Comparison of ENCODE assay signal across 13 cellular contexts in the genomic region with DNA sequence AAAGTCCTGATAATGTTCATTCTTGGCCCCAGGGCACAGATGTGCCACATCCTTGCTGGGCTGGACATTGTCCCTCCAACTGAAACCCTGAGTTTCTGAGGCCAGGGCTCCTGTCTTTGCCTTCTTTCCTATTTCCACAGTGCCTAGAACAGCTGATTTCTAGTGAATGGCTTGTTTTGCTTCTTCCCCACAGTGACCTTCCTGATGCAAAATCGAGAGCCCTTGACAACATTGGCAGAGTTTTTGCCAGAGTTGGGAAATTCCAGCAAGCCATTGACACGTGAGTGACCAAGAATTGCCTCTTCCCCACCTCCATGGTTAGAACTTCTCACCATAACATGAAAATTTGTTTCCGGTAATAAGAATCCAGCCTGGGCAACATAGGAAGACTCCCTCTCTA. TPM values are rescaled to one million over a fixed set of nuclear protein-coding genes. Genes with fewer than 3 reads are reported as not detected.
DNase-seq lines count a peak whose midpoint lies in the region; ATAC-seq, FAIRE-seq and TF ChIP-seq lines count a peak whose summit lies in the region.
"Had no signal": no experiment of that assay in that cellular context is flagged by ENCODE, and none has a peak within 500 bp of the region (broad histone marks: within the 10 kb centered on the region; RNA-seq: fewer than 3 reads in every experiment).

No MANE protein-coding gene starts in this region.

- no peaks in the 10 kb centered on the region for H3K9me3 Mint-ChIP-seq in WTC11
- H3K9me3 Mint-ChIP-seq in natural killer cell, result no peaks in the 10 kb centered on the region
- H3K9me3 Mint-ChIP-seq: CD8-positive, alpha-beta memory T cell had no signal

- H3K4me3 ChIP-seq in right lobe of liver, result no peak overlapping the region
- H3K4me3 ChIP-seq in pancreas, result no peak overlapping the region

- H3K9me3 ChIP-seq in right lobe of liver, result no peaks in the 10 kb centered on the region
- no peaks in the 10 kb centered on the region for H3K9me3 ChIP-seq in pancreas

- H3K27me3 ChIP-seq in right lobe of liver (no peaks in the 10 kb centered on the region), pancreas (no peaks in the 10 kb centered on the region)

- peak overlapping the region in 1 of 3 donors; percentile 47 for H3K27ac ChIP-seq in right lobe of liver
- H3K27ac ChIP-seq in pancreas, result no peak overlapping the region

- H3K4me3 Mint-ChIP-seq in WTC11 (no peak overlapping the region), natural killer cell (no peak overlapping the region)
- H3K4me3 Mint-ChIP-seq: CD8-positive, alpha-beta memory T cell had no signal

- TF ChIP-seq POLR2A in right lobe of liver (IDR thresholded peaks at IDR 0.05) (no peak), GM12892 (IDR thresholded peaks at IDR 0.05; ENCODE audit: low read depth, low read length) (no peak)

- H3K36me3 Mint-ChIP-seq in WTC11 (no peaks in the 10 kb centered on the region), natural killer cell (no peaks in the 10 kb centered on the region)
- H3K36me3 Mint-ChIP-seq: CD8-positive, alpha-beta memory T cell had no signal

- WGBS in right lobe of liver (ENCODE audit: insufficient coverage, low coverage, low lambda C conversion rate, missing lambda C conversion rate), result 28% methylated on average over 2 of the region's 3 CpGs
- 51 to 54% methylated on average over 3 of the region's 3 CpGs for WGBS in pancreas, 2 donors

- H3K27me3 Mint-ChIP-seq in WTC11 (ENCODE audit: low read depth), result no peaks in the 10 kb centered on the region
- H3K27me3 Mint-ChIP-seq in natural killer cell (ENCODE audit: low read depth in 2 of 2), result peaks cover 4 to 7% of the 10 kb centered on the region in 2 donors

- TF ChIP-seq CTCF in WTC11 (IDR thresholded peaks at IDR 0.05) (no peak), right lobe of liver (IDR thresholded peaks at IDR 0.05) (no peak), pancreas (IDR thresholded peaks at IDR 0.05) (no peak), natural killer cell (IDR thresholded peaks at IDR 0.05) (no peak)

- 0 out of 2 replicates have a peak overlapping the region, but pooled peaks have one; percentile 50 for H3K27ac Mint-ChIP-seq in WTC11
- H3K27ac Mint-ChIP-seq in natural killer cell, result no peak overlapping the region
- H3K27ac Mint-ChIP-seq: CD8-positive, alpha-beta memory T cell had no signal

- H3K36me3 ChIP-seq in right lobe of liver, result no peaks in the 10 kb centered on the region
- no peaks in the 10 kb centered on the region for H3K36me3 ChIP-seq in pancreas

- FAIRE-seq in pancreas (lab: Jason Lieb, UNC) (no peak), GM12892 (lab: Jason Lieb, UNC) (no peak)
- FAIRE-seq: A204.1, HTR-8/SVneo had no signal

- CTCF ChIA-PET in WTC11 (lab: Charles Lee), result no interaction called here

- intact Hi-C loops in right lobe of liver (cut with DNase I) (no loop called here), pancreas (cut with DNase I) (no loop called here), natural killer cell (cut with micrococcal nuclease) (no loop called here)

- DNase-seq in WTC11 (ENCODE audit: low spot score), result no peak
- no peak for DNase-seq in right lobe of liver
- no peak for DNase-seq in pancreas
- no peak for DNase-seq in AG08395 (ENCODE audit: low spot score)
- no peak for DNase-seq in GM12892 (ENCODE audit: insufficient read length)
- DNase-seq in NCI-H82 treated with DMSO at 0.1 percent for 48 hours (lab: John Stamatoyannopoulos, UW; ENCODE audit: unreplicated experiment), result no peak
- DNase-seq in natural killer cell, result no peak
- DNase-seq: CD8-positive, alpha-beta memory T cell; DMS53; GF-D8 had no signal

- H3K4me1 Mint-ChIP-seq in WTC11, result no peaks in the 10 kb centered on the region
- no peaks in the 10 kb centered on the region for H3K4me1 Mint-ChIP-seq in natural killer cell
- H3K4me1 Mint-ChIP-seq: CD8-positive, alpha-beta memory T cell had no signal

- no peak for ATAC-seq in WTC11
- peak in 3 of 4 donors; percentile 15 to 55 (median 25) for ATAC-seq in right lobe of liver
- ATAC-seq in pancreas, result peak in 3 of 4 donors; percentile 27 to 43 (median 30)
- no peak for ATAC-seq in natural killer cell
- ATAC-seq: HCT116 had no signal

- peaks cover 0 to 15% (median 0%) of the 10 kb centered on the region in 4 donors for H3K4me1 ChIP-seq in right lobe of liver
- peaks cover 0 to 5% (median 0%) of the 10 kb centered on the region in 3 donors for H3K4me1 ChIP-seq in pancreas

- POLR2A ChIA-PET in WTC11 (lab: Charles Lee), result no interaction called here

TF ChIP-seq in WTC11, 78 proteins besides CTCF, POLR2A, EP300 and RAD21:
- TF ChIP-seq PRRX2 (CRISPR knock-in tag; IDR thresholded peaks at IDR 0.05) (no peak), ZNF121 (CRISPR knock-in tag; IDR thresholded peaks at IDR 0.05) (no peak), FOXP1 (CRISPR knock-in tag; IDR thresholded peaks at IDR 0.05; ENCODE audit: borderline replicate concordance) (no peak), MYBL2 (CRISPR knock-in tag; IDR thresholded peaks at IDR 0.05) (no peak), ZNF532 (CRISPR knock-in tag; IDR thresholded peaks at IDR 0.05; ENCODE audit: borderline replicate concordance) (no peak), KAT7 (CRISPR knock-in tag; IDR thresholded peaks at IDR 0.05; ENCODE audit: borderline replicate concordance) (no peak)
- TF ChIP-seq, protein P1, sequence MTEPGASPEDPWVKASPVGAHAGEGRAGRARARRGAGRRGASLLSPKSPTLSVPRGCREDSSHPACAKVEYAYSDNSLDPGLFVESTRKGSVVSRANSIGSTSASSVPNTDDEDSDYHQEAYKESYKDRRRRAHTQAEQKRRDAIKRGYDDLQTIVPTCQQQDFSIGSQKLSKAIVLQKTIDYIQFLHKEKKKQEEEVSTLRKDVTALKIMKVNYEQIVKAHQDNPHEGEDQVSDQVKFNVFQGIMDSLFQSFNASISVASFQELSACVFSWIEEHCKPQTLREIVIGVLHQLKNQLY (CRISPR knock-in tag; IDR thresholded peaks at IDR 0.05), result no peak
TF ChIP-seq in WTC11: peak in this region for 0.

RNA-seq across cellular contexts. Expression of gene ODAD4, which starts 14.5 kb away (rescaled TPM):
- total RNA-seq in WTC11 (2021) (1.2 to 2.1 TPM (median 1.9 TPM) in 3 replicates), right lobe of liver (under 1 TPM in 3 of 6 experiments, not detected in 3; 0.12 to 0.13 (median 0.12) TPM), pancreas (under 1 TPM; 0.20 to 0.98 (median 0.57) TPM), natural killer cell (1 to 10 TPM in 1 of 3 donors, under 1 TPM in 2; 0.70 to 2.9 (median 0.95) TPM)
- 1 to 10 TPM; 1.2 to 4.1 TPM for polyA plus RNA-seq in pancreas
- 0.34 TPM for polyA plus RNA-seq in GM12892 (2012; ENCODE audit: missing spikeins)

RNA-seq across cellular contexts. Expression of gene CNP, which starts 21.7 kb away (rescaled TPM):
- 52.5 to 54.2 TPM (median 53.9 TPM) in 3 replicates for total RNA-seq in WTC11 (2021)
- 10 to 100 TPM; 30.1 to 42.7 (median 33.0) TPM for total RNA-seq in right lobe of liver
- total RNA-seq in pancreas, result 10 to 100 TPM; 26.3 to 45.8 (median 32.1) TPM
- 10 to 100 TPM; 26.4 to 34.4 TPM for polyA plus RNA-seq in pancreas
- polyA plus RNA-seq in GM12892 (2012; ENCODE audit: missing spikeins), result 26.4 TPM
- total RNA-seq in natural killer cell, result 10 to 100 TPM; 32.4 to 44.8 (median 38.2) TPM

RNA-seq across cellular contexts. Expression of gene ACLY, which starts 26.2 kb away (rescaled TPM):
- total RNA-seq in WTC11 (2021) (312 to 350 TPM (median 316 TPM) in 3 replicates), right lobe of liver (10 to 100 TPM; 16.6 to 95.9 (median 33.6) TPM), pancreas (100 to 1,000 TPM in 1 of 6 donors, 10 to 100 TPM in 5; 38.6 to 101 (median 58.3) TPM), natural killer cell (100 to 1,000 TPM in 2 of 3 donors, 10 to 100 TPM in 1; 86.5 to 106 (median 106) TPM)
- polyA plus RNA-seq in pancreas, result 10 to 100 TPM; 22.0 to 68.7 TPM
- polyA plus RNA-seq in GM12892 (2012; ENCODE audit: missing spikeins), result 65.0 TPM

Comparison
In these comparisons a context has a peak if more than half of its experiments do, and no peak if none do; other contexts are left out.
1. ATAC-seq: peak in right lobe of liver (3 of 4) and pancreas (3 of 4); none in WTC11 (single experiment) and natural killer cell (0 of 3).